ENCODE assay signal across 32 cellular contexts in the genomic region with DNA sequence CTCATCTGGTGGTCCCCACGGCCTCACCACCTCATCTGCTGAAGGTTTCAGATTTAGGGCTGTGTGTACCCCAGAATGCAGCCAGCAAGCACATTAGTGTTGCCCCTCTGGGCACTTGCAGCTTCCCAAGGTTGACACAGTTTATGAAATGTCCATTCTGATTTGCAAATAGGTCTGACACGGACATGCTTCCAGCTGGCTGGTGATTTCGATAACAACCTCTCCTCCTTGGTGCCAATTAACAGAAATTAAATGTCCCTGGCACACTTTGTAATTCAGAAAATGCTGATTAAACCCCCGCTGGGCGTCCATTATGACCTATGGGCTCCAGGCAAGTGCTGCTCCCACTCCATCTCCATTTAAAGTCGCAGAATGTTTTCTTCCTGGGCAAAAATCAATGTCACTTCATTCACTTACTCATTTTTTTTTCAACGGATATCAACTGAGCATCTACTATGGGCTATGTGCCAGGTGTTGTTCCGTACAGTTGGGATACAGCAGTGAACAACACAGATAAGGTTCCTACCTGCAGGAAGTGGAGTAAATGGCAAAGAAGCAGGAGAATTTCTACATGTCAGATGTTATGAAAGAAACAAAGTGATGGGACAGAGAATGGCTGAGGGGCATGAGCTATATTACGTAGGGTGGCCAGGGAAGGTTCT. TPM values are rescaled to one million over a fixed set of nuclear protein-coding genes. Genes with fewer than 3 reads are reported as not detected.
DNase-seq lines count a peak whose midpoint lies in the region; ATAC-seq and TF ChIP-seq lines count a peak whose summit lies in the region.
"Had no signal": no experiment of that assay in that cellular context is flagged by ENCODE, and none has a peak within 500 bp of the region (broad histone marks: within the 10 kb centered on the region; RNA-seq: fewer than 3 reads in every experiment).

No MANE protein-coding gene starts in this region.

- no peak overlapping the region for H3K9ac ChIP-seq in neural progenitor cell

- peaks cover 33% of the 10 kb centered on the region for H3K27me3 ChIP-seq in H7 (ENCODE audit: control insufficient read depth, insufficient read depth, low read length)
- no peaks in the 10 kb centered on the region for H3K27me3 ChIP-seq in heart right ventricle
- peaks cover 5% of the 10 kb centered on the region for H3K27me3 ChIP-seq in neural progenitor cell

- H4K20me1 ChIP-seq in neural progenitor cell (ENCODE audit: low read depth), result no peaks in the 10 kb centered on the region

- H3K36me3 ChIP-seq in H7 (replicated peaks; ENCODE audit: control insufficient read depth, insufficient read depth, low read length) (no peaks in the 10 kb centered on the region), heart right ventricle (no peaks in the 10 kb centered on the region), neural progenitor cell (no peaks in the 10 kb centered on the region)
- H3K36me3 ChIP-seq: tibial nerve had no signal

- H3K9me3 ChIP-seq in heart right ventricle (no peaks in the 10 kb centered on the region), neural progenitor cell (ENCODE audit: low read depth) (no peaks in the 10 kb centered on the region)
- H3K9me3 ChIP-seq: tibial nerve had no signal

- ATAC-seq in heart right ventricle, result peak in 4 of 8 donors; percentile 3 to 60 (median 36)
- no peak for ATAC-seq in effector memory CD8-positive, alpha-beta T cell (replicated peaks)
- ATAC-seq in GM21619 (IDR thresholded peaks at IDR 0.05; ENCODE audit: unreplicated experiment), result no peak
- ATAC-seq: GM12878; natural killer cell treated with Interleukin-12 subunit alpha and Interleukin-12 subunit beta and Interleukin-15 and Interleukin-18, amount 100 ng/mL, for 72 hours; T-helper 17 cell had no signal

- H3K9me3 Mint-ChIP-seq in neural progenitor cell, result no peaks in the 10 kb centered on the region
- no peaks in the 10 kb centered on the region for H3K9me3 Mint-ChIP-seq in effector memory CD8-positive, alpha-beta T cell
- H3K9me3 Mint-ChIP-seq: activated CD4-positive, alpha-beta memory T cell treated with anti-CD3 and anti-CD28 coated beads for 36 hours; CD14-positive monocyte; natural killer cell treated with Interleukin-12 subunit alpha and Interleukin-12 subunit beta and Interleukin-15 and Interleukin-18, amount 100 ng/mL, for 72 hours; stimulated activated naive CD8-positive, alpha-beta T cell treated with anti-CD3 and anti-CD28 coated beads, Interleukin-15, Interleukin-2, amounts not matched to agents 100 ng/mL and 50 ng/mL, for 24 hours had no signal

- peaks cover 3% of the 10 kb centered on the region for H3K27me3 Mint-ChIP-seq in neural progenitor cell (ENCODE audit: insufficient read depth, low read depth)
- H3K27me3 Mint-ChIP-seq in effector memory CD8-positive, alpha-beta T cell, result peaks cover 6 to 14% of the 10 kb centered on the region in 2 donors

- H3K27ac ChIP-seq in heart right ventricle (peak overlapping the region; percentile 31 to 89 (median 77)), neural progenitor cell (no peak overlapping the region)
- H3K27ac ChIP-seq: epithelial cell of prostate, tibial nerve, VCaP had no signal

- H3K4me3 ChIP-seq in H7 (ENCODE audit: insufficient read depth, low read depth, low read length) (no peak overlapping the region), heart right ventricle (no peak overlapping the region), neural progenitor cell (no peak overlapping the region)
- H3K4me3 ChIP-seq: GM12878, smooth muscle cell, tibial nerve had no signal

- WGBS in heart right ventricle, 2 donors, result 36 to 40% methylated on average over 9 of the region's 9 CpGs

- no peaks in the 10 kb centered on the region for H3K79me2 ChIP-seq in neural progenitor cell (ENCODE audit: low read depth)

- H2AFZ ChIP-seq in neural progenitor cell (replicated peaks), result peak overlapping the region; percentile 69

- peaks cover 8 to 52% (median 26%) of the 10 kb centered on the region in 9 donors for H3K4me1 ChIP-seq in heart right ventricle
- peaks cover 24% of the 10 kb centered on the region for H3K4me1 ChIP-seq in neural progenitor cell
- H3K4me1 ChIP-seq: tibial nerve had no signal

- no peaks in the 10 kb centered on the region for H3F3A ChIP-seq in neural progenitor cell (ENCODE audit: low read depth)

- no peak overlapping the region for H3K4me2 ChIP-seq in neural progenitor cell
- H3K4me2 ChIP-seq: smooth muscle cell had no signal

- DNase-seq in H7, result peak; percentile 42
- peak; percentile 87 for DNase-seq in NCI-H748 (lab: John Stamatoyannopoulos, UW; ENCODE audit: unreplicated experiment)
- no peak for DNase-seq in heart right ventricle
- no peak for DNase-seq in neural progenitor cell (ENCODE audit: low spot score)
- DNase-seq in NOMO-1 treated with DMSO at 0.1 percent for 48 hours (lab: John Stamatoyannopoulos, UW; ENCODE audit: unreplicated experiment), result no peak
- no peak for DNase-seq in effector memory CD8-positive, alpha-beta T cell
- no peak for DNase-seq in NCI-H2081 (lab: John Stamatoyannopoulos, UW)
- DNase-seq: activated CD4-positive, alpha-beta memory T cell treated with anti-CD3 and anti-CD28 coated beads for 36 hours; activated gamma-delta T cell treated with Interleukin-2 at 50 U/mL for 16 hours; activated T-cell treated with anti-CD3 and anti-CD28 coated beads for 4 hours; amniotic stem cell; dermis blood vessel endothelial cell; hypothalamus; Kasumi-1; left cardiac atrium; NCI-H2107; NCI-H526 treated with DMSO at 0.1 percent for 48 hours; OCI-M1; SHP77; stimulated activated CD4-positive, alpha-beta T cell treated with anti-CD3 and anti-CD28 coated beads, Interleukin-4, amount 100 ng/mL, for 24 hours; T-helper 17 cell had no signal

- no peak for TF ChIP-seq CTCF in heart right ventricle (IDR thresholded peaks at IDR 0.05)
- no peak for TF ChIP-seq CTCF in neural progenitor cell (IDR thresholded peaks at IDR 0.05)

- no peaks in the 10 kb centered on the region for H3K36me3 Mint-ChIP-seq in neural progenitor cell
- no peaks in the 10 kb centered on the region for H3K36me3 Mint-ChIP-seq in effector memory CD8-positive, alpha-beta T cell (ENCODE audit: insufficient read depth)
- H3K36me3 Mint-ChIP-seq: activated CD4-positive, alpha-beta memory T cell treated with anti-CD3 and anti-CD28 coated beads for 36 hours; CD14-positive monocyte; natural killer cell treated with Interleukin-12 subunit alpha and Interleukin-12 subunit beta and Interleukin-15 and Interleukin-18, amount 100 ng/mL, for 72 hours had no signal

- intact Hi-C loops in heart right ventricle (cut with DNase I), result no loop called here

- H3K4me1 Mint-ChIP-seq in neural progenitor cell, result peaks cover 6% of the 10 kb centered on the region
- H3K4me1 Mint-ChIP-seq in effector memory CD8-positive, alpha-beta T cell (ENCODE audit: low read depth in 2 of 2), result no peaks in the 10 kb centered on the region
- H3K4me1 Mint-ChIP-seq: T-helper 17 cell had no signal

- H3K4me3 Mint-ChIP-seq in neural progenitor cell, result no peak overlapping the region
- H3K4me3 Mint-ChIP-seq in effector memory CD8-positive, alpha-beta T cell, result no peak overlapping the region
- H3K4me3 Mint-ChIP-seq: activated CD4-positive, alpha-beta memory T cell treated with anti-CD3 and anti-CD28 coated beads for 36 hours; CD14-positive monocyte; natural killer cell treated with Interleukin-12 subunit alpha and Interleukin-12 subunit beta and Interleukin-15 and Interleukin-18, amount 100 ng/mL, for 72 hours; stimulated activated naive CD8-positive, alpha-beta T cell treated with anti-CD3 and anti-CD28 coated beads, Interleukin-15, Interleukin-2, amounts not matched to agents 100 ng/mL and 50 ng/mL, for 24 hours; T-helper 17 cell had no signal

- no peak overlapping the region for H3K27ac Mint-ChIP-seq in neural progenitor cell
- H3K27ac Mint-ChIP-seq in effector memory CD8-positive, alpha-beta T cell, result no peak overlapping the region
- H3K27ac Mint-ChIP-seq: activated CD4-positive, alpha-beta memory T cell treated with anti-CD3 and anti-CD28 coated beads for 36 hours; CD14-positive monocyte; natural killer cell treated with Interleukin-12 subunit alpha and Interleukin-12 subunit beta and Interleukin-15 and Interleukin-18, amount 100 ng/mL, for 72 hours; stimulated activated naive CD8-positive, alpha-beta T cell treated with anti-CD3 and anti-CD28 coated beads, Interleukin-15, Interleukin-2, amounts not matched to agents 100 ng/mL and 50 ng/mL, for 24 hours; T-helper 17 cell had no signal

RNA-seq across cellular contexts. Expression of a gene that starts 32.0 kb away (rescaled TPM):
- total RNA-seq in H7 (2014; rRNA removed; shearing (Covaris generic)), result 0.44 and 0.59 TPM in 2 replicates
- total RNA-seq in heart right ventricle, result under 1 TPM in 4 of 10 donors, not detected in 6; 0.41 to 0.98 (median 0.68) TPM
- polyA plus RNA-seq in heart right ventricle, result under 1 TPM in 1 of 2 donors, not detected in 1; 0.16 TPM
- 0.51 TPM in 1 of 2 replicates, not detected in the other for total RNA-seq in neural progenitor cell (ENCODE audit: low replicate concordance)
- total RNA-seq: dermis blood vessel endothelial cell, fibroblast of villous mesenchyme, HT-29, smooth muscle cell, tibial nerve had no signal
- polyA plus RNA-seq: CD14-positive monocyte had no signal

Comparison
In these comparisons a context has a peak if more than half of its experiments do, and no peak if none do; other contexts are left out.
1. DNase-seq: peak in H7 (single experiment) and NCI-H748 (single experiment); none in heart right ventricle (0 of 2), neural progenitor cell (single experiment), NOMO-1 treated with DMSO at 0.1 percent for 48 hours (single experiment), effector memory CD8-positive, alpha-beta T cell (0 of 3) and NCI-H2081 (0 of 2).